8 cellular contexts compared by ENCODE assay signal in the genomic region with DNA sequence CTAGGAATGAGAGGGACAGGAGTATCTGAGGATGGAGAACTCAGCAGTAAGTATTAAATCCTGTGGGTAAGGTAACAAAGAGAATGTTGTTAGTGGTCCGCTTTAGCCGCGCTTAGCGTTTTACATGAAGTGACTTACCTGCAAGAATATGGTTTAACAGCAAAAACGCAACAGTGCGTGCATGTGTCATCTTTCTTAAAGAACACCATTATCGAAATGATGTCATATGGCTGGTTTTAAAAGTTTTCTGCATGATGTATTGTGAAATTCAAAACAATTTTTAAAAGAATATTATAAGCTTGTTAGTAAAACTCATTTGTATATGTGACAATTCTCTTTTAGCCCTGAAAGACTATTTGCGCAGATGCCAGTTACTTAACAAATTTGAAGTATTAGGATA. TPM values are rescaled to one million over a fixed set of nuclear protein-coding genes. Genes with fewer than 3 reads are reported as not detected.
A peak's percentile ranks its signal among the peaks of the same experiment; 100 is the strongest.
DNase-seq lines count a peak whose midpoint lies in the region; ATAC-seq and TF ChIP-seq lines count a peak whose summit lies in the region.

No MANE protein-coding gene starts in this region.

- in situ Hi-C loops in Panc1 (cut with HindIII; ENCODE audit: low pct_unique_long_range_greater_than_20kb, low sequenced_read_pairs), result no loop called here

- H3K9me3 ChIP-seq in Panc1 (ENCODE audit: control insufficient read depth, insufficient read depth, low read depth, low read length) (no peaks in the 10 kb centered on the region), esophagus squamous epithelium (no peaks in the 10 kb centered on the region)

- no peaks in the 10 kb centered on the region for H3K9me3 Mint-ChIP-seq in progenitor cell of endocrine pancreas (ENCODE audit: low read depth)

- H3K4me1 ChIP-seq in Panc1 (ENCODE audit: control insufficient read depth, insufficient read depth, low read length), result peaks cover 13% of the 10 kb centered on the region
- H3K4me1 ChIP-seq in esophagus squamous epithelium, result peaks cover 11 to 64% (median 39%) of the 10 kb centered on the region in 3 donors

- TF ChIP-seq POLR2A in esophagus squamous epithelium (IDR thresholded peaks at IDR 0.05), result no peak

- WGBS in esophagus squamous epithelium, 2 donors, result 36 to 46% methylated on average over 8 of the region's 8 CpGs

- peaks cover 25% of the 10 kb centered on the region for H3K4me1 Mint-ChIP-seq in progenitor cell of endocrine pancreas (ENCODE audit: low read depth)

- intact Hi-C loops in Panc1 (cut with micrococcal nuclease; ENCODE audit: unreplicated experiment) (no loop called here), esophagus squamous epithelium (cut with DNase I) (no loop called here)

- no peaks in the 10 kb centered on the region for H3K27me3 Mint-ChIP-seq in progenitor cell of endocrine pancreas

- H3K27me3 ChIP-seq in Panc1 (ENCODE audit: control insufficient read depth, insufficient read depth, low read length), result no peaks in the 10 kb centered on the region
- H3K27me3 ChIP-seq in esophagus squamous epithelium, result no peaks in the 10 kb centered on the region

- no peaks in the 10 kb centered on the region for H3K36me3 Mint-ChIP-seq in progenitor cell of endocrine pancreas (ENCODE audit: insufficient read depth)

- TF ChIP-seq CTCF in GM12864 (IDR thresholded peaks at IDR 0.05; ENCODE audit: low read depth, low read length, missing control alignments) (no peak), Panc1 (IDR thresholded peaks at IDR 0.05) (no peak), esophagus squamous epithelium (IDR thresholded peaks at IDR 0.05) (no peak), progenitor cell of endocrine pancreas (IDR thresholded peaks at IDR 0.05; ENCODE audit: unreplicated experiment) (no peak), GM10248 (IDR thresholded peaks at IDR 0.05; ENCODE audit: control extremely low read depth, extremely low read depth, low read depth, missing control alignments) (no peak)

- peak overlapping the region; percentile 49 for H3K27ac ChIP-seq in Panc1 (ENCODE audit: low read length)
- H3K27ac ChIP-seq in esophagus squamous epithelium, result peak overlapping the region in 3 of 4 donors; percentile 92 to 94 (median 94)

- H3K4me3 Mint-ChIP-seq in progenitor cell of endocrine pancreas (ENCODE audit: low read depth), result peak overlapping the region; percentile 100

- no TSS peak for BruUV-seq in Panc1 (replicated peaks; lab: Mats Ljungman, UMichigan)

- CTCF ChIA-PET in Panc1 (lab: Charles Lee), result interaction anchor here (0.5 kb wide), 1 partner anchor 950 kb away, joined by 9 read pairs; no protein-coding TSS in a partner anchor
- CTCF ChIA-PET in GM10248 (lab: Yijun Ruan, JAX), result interaction anchor here (1.4 to 1.7 kb wide), 2 partner anchors 9 to 369 kb away, joined by 4 to 6 read pairs; no protein-coding TSS in a partner anchor

- DNase-seq in GM12864 (ENCODE audit: low read depth) (no peak), Panc1 (ENCODE audit: low read depth, low spot score) (no peak), esophagus squamous epithelium (lab: John Stamatoyannopoulos, UW) (no peak), progenitor cell of endocrine pancreas (ENCODE audit: low spot score, unreplicated experiment) (no peak), mucosa of gallbladder (ENCODE audit: low spot score) (no peak), AG20443 (ENCODE audit: low spot score) (no peak), GM10248 (ENCODE audit: extremely low spot score) (no peak), MV-4-11 (lab: John Stamatoyannopoulos, UW) (no peak)

- ATAC-seq in Panc1, result no peak

- H3K27ac Mint-ChIP-seq in progenitor cell of endocrine pancreas, result peak overlapping the region; percentile 94

- H3K36me3 ChIP-seq in Panc1 (ENCODE audit: control insufficient read depth, insufficient read depth, low read length) (peaks cover 3% of the 10 kb centered on the region), esophagus squamous epithelium (peaks cover 0 to 11% (median 0%) of the 10 kb centered on the region in 3 donors)

- H3K4me3 ChIP-seq in GM12864 (ENCODE audit: low read depth, low read length) (peak overlapping the region; percentile 85), Panc1 (ENCODE audit: low read depth in 2 of 2, low read length in 2 of 2) (peak overlapping the region; percentile 81 to 82), esophagus squamous epithelium (peak overlapping the region; percentile 71 to 98 (median 94))

- POLR2A ChIA-PET in Panc1 (lab: Charles Lee), result interaction anchor here (0.6 kb wide), 1 partner anchor 14 kb away, joined by 4 read pairs; no protein-coding TSS in a partner anchor
- POLR2A ChIA-PET in GM10248 (lab: Yijun Ruan, JAX), result no interaction called here

RNA-seq across cellular contexts. Expression of a gene that starts 1.7 kb away (rescaled TPM):
- total RNA-seq in Panc1 (2021; ENCODE audit: unreplicated experiment) (26.9 TPM), esophagus squamous epithelium (10 to 100 TPM; 16.1 to 46.6 (median 30.0) TPM), progenitor cell of endocrine pancreas (38.9 and 40.2 TPM in 2 replicates), mucosa of gallbladder (27.7 TPM)
- 11.2 TPM for polyA plus RNA-seq in Panc1 (2012; ENCODE audit: insufficient read length)

RNA-seq across cellular contexts. Expression of a gene that starts 50.0 kb away (rescaled TPM):
- not detected for total RNA-seq in Panc1 (2021; ENCODE audit: unreplicated experiment)
- polyA plus RNA-seq in Panc1 (2012; ENCODE audit: insufficient read length), result 0.19 TPM
- total RNA-seq in esophagus squamous epithelium, result 1 to 10 TPM in 1 of 4 donors, not detected in 3; 6.1 TPM
- total RNA-seq in progenitor cell of endocrine pancreas, result 0.22 and 0.31 TPM in 2 replicates
- 0.81 TPM for total RNA-seq in mucosa of gallbladder
